Comparison of ENCODE assay signal across 1 cellular context in the genomic region with DNA sequence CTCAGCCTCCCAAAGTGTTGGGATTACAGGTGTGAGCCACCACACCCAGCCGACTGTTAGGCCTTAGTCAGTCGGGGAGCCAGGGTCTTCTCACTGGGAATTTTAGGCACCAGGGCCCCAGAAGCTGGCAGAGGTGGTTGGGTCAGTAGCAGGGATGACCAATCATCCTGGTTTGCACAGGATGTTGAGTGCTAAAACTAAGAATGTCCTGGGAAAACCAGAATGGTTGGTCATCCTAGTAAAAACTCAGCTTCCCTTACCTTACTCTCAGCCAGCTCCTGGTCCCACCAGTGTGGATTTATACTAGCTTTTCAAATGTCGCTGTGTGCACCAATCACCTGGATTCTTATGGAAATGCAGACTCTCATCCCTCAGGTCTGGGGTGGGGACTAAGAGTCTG.
TF ChIP-seq lines count a peak whose summit lies in the region.

No MANE protein-coding gene starts in this region.

TF ChIP-seq in IMR-90, 13 proteins besides CTCF, POLR2A, EP300 and RAD21:
- TF ChIP-seq RCOR1 (IDR thresholded peaks at IDR 0.05; ENCODE audit: insufficient replicate concordance, low read length) (no peak), NFE2L2 (IDR thresholded peaks at IDR 0.05; ENCODE audit: low read depth, low read length) (no peak), CEBPB (IDR thresholded peaks at IDR 0.05; ENCODE audit: low read depth, low read length) (no peak), BHLHE40 (IDR thresholded peaks at IDR 0.05; ENCODE audit: low read depth, low read length) (no peak), MXI1 (IDR thresholded peaks at IDR 0.05; ENCODE audit: borderline replicate concordance, low read depth, low read length) (no peak)
